8 cellular contexts compared by ENCODE assay signal in the genomic region with DNA sequence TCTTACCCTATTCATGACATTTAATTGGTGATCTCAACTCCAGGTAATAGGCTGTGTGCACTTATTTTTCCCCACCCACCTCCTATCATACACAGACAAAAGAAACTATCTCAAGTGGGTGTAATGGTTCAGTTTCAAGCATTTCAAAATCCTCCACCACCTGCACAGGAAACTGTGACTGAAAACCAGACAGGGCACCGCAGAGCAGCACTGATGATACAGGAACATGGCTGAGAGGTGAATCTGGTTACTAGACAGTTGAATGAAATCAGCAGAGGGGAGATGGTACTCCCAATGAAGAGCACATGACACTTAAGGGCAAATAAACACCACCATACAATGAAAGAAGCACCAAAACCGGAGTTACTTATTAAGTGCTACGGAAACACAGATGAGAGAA.
DNase-seq lines count a peak whose midpoint lies in the region; ATAC-seq and TF ChIP-seq lines count a peak whose summit lies in the region.

No MANE protein-coding gene starts in this region.

- H4K20me1 ChIP-seq in DOHH2 (ENCODE audit: control insufficient read depth, insufficient read depth, low read depth, low read length), result no peaks in the 10 kb centered on the region
- no peaks in the 10 kb centered on the region for H4K20me1 ChIP-seq in KMS-11 (ENCODE audit: insufficient read depth)

- intact Hi-C loops in mucosa of descending colon (cut with DNase I, micrococcal nuclease), result no loop called here

- H3K27me3 ChIP-seq in DOHH2 (ENCODE audit: control insufficient read depth, low read length) (no peaks in the 10 kb centered on the region), KMS-11 (ENCODE audit: insufficient read depth, low read depth) (no peaks in the 10 kb centered on the region), trophoblast cell (ENCODE audit: insufficient read depth, low read length) (no peaks in the 10 kb centered on the region)

- H3K4me1 Mint-ChIP-seq in activated CD8-positive, alpha-beta memory T cell treated with anti-CD3 and anti-CD28 coated beads, Interleukin-2, amount 10 ng/mL, durations not matched to agents 7 days and 5 days, result peaks cover 53% of the 10 kb centered on the region
- H3K4me1 Mint-ChIP-seq in type B pancreatic cell (ENCODE audit: unreplicated experiment), result peaks cover 22% of the 10 kb centered on the region

- ATAC-seq in GM21447 (IDR thresholded peaks at IDR 0.05; ENCODE audit: unreplicated experiment) (peak; percentile 97), mucosa of descending colon (peak; percentile 78)
- ATAC-seq in activated CD8-positive, alpha-beta memory T cell treated with anti-CD3 and anti-CD28 coated beads, Interleukin-2, amount 10 ng/mL, durations not matched to agents 7 days and 5 days, result peak; percentile 92

- no peak overlapping the region for H2BK5ac ChIP-seq in trophoblast cell (ENCODE audit: low read depth, low read length, poor library complexity)

- H3F3A ChIP-seq in DOHH2 (ENCODE audit: control insufficient read depth, insufficient read depth), result peaks cover 3% of the 10 kb centered on the region; the same call in 1 of the 2 replicates

- DNase-seq in activated CD8-positive, alpha-beta memory T cell treated with anti-CD3 and anti-CD28 coated beads, Interleukin-2, amount 10 ng/mL, durations not matched to agents 7 days and 5 days, result peak; percentile 93
- DNase-seq in mucosa of descending colon (peak in 2 of 3 donors; percentile 33 to 48), type B pancreatic cell (ENCODE audit: extremely low spot score, unreplicated experiment) (no peak), trophoblast cell (no peak), SW480 (ENCODE audit: low spot score) (no peak)

- H4K12ac ChIP-seq in trophoblast cell (ENCODE audit: low read depth, low read length), result no peak overlapping the region

- no peaks in the 10 kb centered on the region for H3K27me3 Mint-ChIP-seq in activated CD8-positive, alpha-beta memory T cell treated with anti-CD3 and anti-CD28 coated beads, Interleukin-2, amount 10 ng/mL, durations not matched to agents 7 days and 5 days
- no peaks in the 10 kb centered on the region for H3K27me3 Mint-ChIP-seq in type B pancreatic cell

- CTCF ChIA-PET in activated CD8-positive, alpha-beta memory T cell treated with anti-CD3 and anti-CD28 coated beads, Interleukin-2, amount 10 ng/mL, durations not matched to agents 7 days and 5 days (lab: Charles Lee), result no interaction called here

- H3K27ac Mint-ChIP-seq in activated CD8-positive, alpha-beta memory T cell treated with anti-CD3 and anti-CD28 coated beads, Interleukin-2, amount 10 ng/mL, durations not matched to agents 7 days and 5 days, result peak overlapping the region; percentile 86
- H3K27ac Mint-ChIP-seq in type B pancreatic cell, result peak overlapping the region; percentile 3

- TF ChIP-seq CTCF in DOHH2 (IDR thresholded peaks at IDR 0.05; ENCODE audit: low read depth, low read length, poor library complexity, severe bottlenecking), result no peak
- TF ChIP-seq CTCF in KMS-11 (conservative IDR thresholded peaks at IDR 0.05; ENCODE audit: low read depth, low read length), result no peak
- TF ChIP-seq CTCF in mucosa of descending colon (IDR thresholded peaks at IDR 0.05), result no peak
- no peak for TF ChIP-seq CTCF in type B pancreatic cell (conservative IDR thresholded peaks at IDR 0.05)

- H3K9ac ChIP-seq in KMS-11, result peak overlapping the region; percentile 22; the same call in 1 of the 2 replicates
- no peak overlapping the region for H3K9ac ChIP-seq in trophoblast cell (ENCODE audit: low read length)

- no peak overlapping the region for H3K4ac ChIP-seq in trophoblast cell (ENCODE audit: low read depth, low read length)

- H3K14ac ChIP-seq in trophoblast cell (ENCODE audit: low read length), result no peak overlapping the region

- H2BK12ac ChIP-seq in trophoblast cell (ENCODE audit: low read length), result no peak overlapping the region

- H3K4me1 ChIP-seq in DOHH2 (ENCODE audit: control insufficient read depth, low read length) (peaks cover 65% of the 10 kb centered on the region), KMS-11 (ENCODE audit: low read depth, poor library complexity, severe bottlenecking) (peaks cover 66% of the 10 kb centered on the region), mucosa of descending colon (ENCODE audit: low read depth) (peaks cover 8% of the 10 kb centered on the region), trophoblast cell (ENCODE audit: control insufficient read depth in 1 of 2, insufficient read depth in 2 of 2, low read length in 2 of 2) (no peaks in the 10 kb centered on the region)

- H3K4me2 ChIP-seq in DOHH2 (ENCODE audit: low read length) (peak overlapping the region; percentile 5; the same call in 1 of the 2 replicates), KMS-11 (peak overlapping the region; percentile 64), trophoblast cell (ENCODE audit: low read length) (no peak overlapping the region)

- H3K9me3 Mint-ChIP-seq in activated CD8-positive, alpha-beta memory T cell treated with anti-CD3 and anti-CD28 coated beads, Interleukin-2, amount 10 ng/mL, durations not matched to agents 7 days and 5 days (ENCODE audit: low read depth), result peaks cover 9% of the 10 kb centered on the region
- H3K9me3 Mint-ChIP-seq in type B pancreatic cell, result no peaks in the 10 kb centered on the region

- H4K91ac ChIP-seq in trophoblast cell (ENCODE audit: low read depth, low read length), result no peak overlapping the region

- peak overlapping the region; percentile 59 for H3K4me3 Mint-ChIP-seq in activated CD8-positive, alpha-beta memory T cell treated with anti-CD3 and anti-CD28 coated beads, Interleukin-2, amount 10 ng/mL, durations not matched to agents 7 days and 5 days
- no peak overlapping the region for H3K4me3 Mint-ChIP-seq in type B pancreatic cell

- H4K8ac ChIP-seq in trophoblast cell (ENCODE audit: low read depth, low read length), result no peak overlapping the region

- H2AK5ac ChIP-seq in trophoblast cell (ENCODE audit: low read length), result no peak overlapping the region

- H3K9me2 ChIP-seq in DOHH2 (replicated peaks; ENCODE audit: control insufficient read depth, low read length), result no peaks in the 10 kb centered on the region

- no CpG with 5 or more reads among the region's 3 CpGs for WGBS in trophoblast cell (ENCODE audit: extremely low coverage, insufficient coverage, insufficient read length)

- H3K79me1 ChIP-seq in trophoblast cell (ENCODE audit: low read length), result no peaks in the 10 kb centered on the region

- 0 out of 2 replicates have a peak, but pooled peaks cover 3% of the 10 kb centered on the region for H3K9me3 ChIP-seq in DOHH2 (ENCODE audit: control insufficient read depth, insufficient read depth, low read length)
- H3K9me3 ChIP-seq in mucosa of descending colon, result no peaks in the 10 kb centered on the region
- H3K9me3 ChIP-seq in trophoblast cell (ENCODE audit: insufficient read depth, low read depth, low read length), result no peaks in the 10 kb centered on the region

- H3K36me3 Mint-ChIP-seq in activated CD8-positive, alpha-beta memory T cell treated with anti-CD3 and anti-CD28 coated beads, Interleukin-2, amount 10 ng/mL, durations not matched to agents 7 days and 5 days, result peaks cover 44% of the 10 kb centered on the region
- H3K36me3 Mint-ChIP-seq in type B pancreatic cell, result peaks cover 17% of the 10 kb centered on the region

- H2AFZ ChIP-seq in KMS-11 (ENCODE audit: low read depth) (0 out of 2 replicates have a peak overlapping the region, but pooled peaks have one; percentile 64), trophoblast cell (ENCODE audit: insufficient read depth, low read length, poor library complexity) (no peak overlapping the region)

- no peak overlapping the region for H3K4me3 ChIP-seq in DOHH2 (ENCODE audit: low read length)
- H3K4me3 ChIP-seq in KMS-11 (IDR thresholded peaks at IDR 0.05; ENCODE audit: insufficient read depth, low read depth, low read length), result no peak overlapping the region
- no peak overlapping the region for H3K4me3 ChIP-seq in mucosa of descending colon
- no peak overlapping the region for H3K4me3 ChIP-seq in trophoblast cell (ENCODE audit: low read depth, low read length)

- no peak overlapping the region for H3K18ac ChIP-seq in trophoblast cell (ENCODE audit: low read length)

- H3K79me2 ChIP-seq in DOHH2 (ENCODE audit: control insufficient read depth, low read length), result peaks cover 92% of the 10 kb centered on the region
- H3K79me2 ChIP-seq in KMS-11 (ENCODE audit: insufficient read depth, low read depth), result no peaks in the 10 kb centered on the region
- H3K79me2 ChIP-seq in trophoblast cell (ENCODE audit: control insufficient read depth, insufficient read depth, low read length, poor library complexity), result no peaks in the 10 kb centered on the region

- H2BK120ac ChIP-seq in trophoblast cell (ENCODE audit: insufficient read depth, low read length, poor library complexity), result no peak overlapping the region

- H3K36me3 ChIP-seq in DOHH2 (ENCODE audit: control insufficient read depth, low read length), result peaks cover 86% of the 10 kb centered on the region
- no peaks in the 10 kb centered on the region for H3K36me3 ChIP-seq in KMS-11 (ENCODE audit: insufficient read depth)
- no peaks in the 10 kb centered on the region for H3K36me3 ChIP-seq in mucosa of descending colon (ENCODE audit: low read depth)
- no peaks in the 10 kb centered on the region for H3K36me3 ChIP-seq in trophoblast cell (ENCODE audit: control insufficient read depth in 1 of 2, insufficient read depth in 2 of 2, low read length in 2 of 2)

- no peak overlapping the region for H3K23ac ChIP-seq in trophoblast cell (ENCODE audit: low read length)

- peak overlapping the region; percentile 19 for H3K27ac ChIP-seq in DOHH2 (ENCODE audit: low read depth, low read length)
- H3K27ac ChIP-seq in KMS-11, result peak overlapping the region; percentile 81
- H3K27ac ChIP-seq in trophoblast cell (ENCODE audit: low read depth, low read length), result no peak overlapping the region

Comparison
In these comparisons a context has a peak if more than half of its experiments do, and no peak if none do; other contexts are left out.
1. DNase-seq: peak in activated CD8-positive, alpha-beta memory T cell treated with anti-CD3 and anti-CD28 coated beads, Interleukin-2, amount 10 ng/mL, durations not matched to agents 7 days and 5 days (single experiment) and mucosa of descending colon (2 of 3); none in type B pancreatic cell (single experiment), trophoblast cell (0 of 2) and SW480 (single experiment).
2. Peak in every context shown above with its lines, with median percentiles within 50 percentile points of each other: ATAC-seq.